ENCODE assay signal across 8 cellular contexts in genomic region chr6:35258858-35259193, GRCh38. TPM values are rescaled to one million over a fixed set of nuclear protein-coding genes. Genes with fewer than 3 reads are reported as not detected.
DNase-seq lines count a peak whose midpoint lies in the region; ATAC-seq, FAIRE-seq and TF ChIP-seq lines count a peak whose summit lies in the region.

No MANE protein-coding gene starts in this region.

- peak; percentile 62 for FAIRE-seq in GM19239 (lab: Jason Lieb, UNC)

- H3K36me3 Mint-ChIP-seq in CD14-positive monocyte (peaks cover 0 to 7% of the 10 kb centered on the region in 2 donors), IgD-negative memory B cell (no peaks in the 10 kb centered on the region)
- no peaks in the 10 kb centered on the region for H3K36me3 Mint-ChIP-seq in activated CD4-positive, alpha-beta memory T cell treated with anti-CD3 and anti-CD28 coated beads, Interleukin-2, amount 10 ng/mL, durations not matched to agents 7 days and 5 days (ENCODE audit: low read depth)

- H3K27me3 Mint-ChIP-seq in CD14-positive monocyte (ENCODE audit: low read depth in 3 of 3) (peaks cover 0 to 2% (median 1%) of the 10 kb centered on the region in 3 donors), IgD-negative memory B cell (no peaks in the 10 kb centered on the region)
- no peaks in the 10 kb centered on the region for H3K27me3 Mint-ChIP-seq in activated CD4-positive, alpha-beta memory T cell treated with anti-CD3 and anti-CD28 coated beads, Interleukin-2, amount 10 ng/mL, durations not matched to agents 7 days and 5 days

- no peak for ATAC-seq in HG03571 (IDR thresholded peaks at IDR 0.05; ENCODE audit: unreplicated experiment)

- H3K36me3 ChIP-seq in ovary: no peaks in the 10 kb centered on the region

- H3K27ac Mint-ChIP-seq in CD14-positive monocyte (peak overlapping the region; percentile 97 to 99 (median 99)), IgD-negative memory B cell (peak overlapping the region; percentile 96 to 97 (median 96))
- peak overlapping the region; percentile 74 for H3K27ac Mint-ChIP-seq in activated CD4-positive, alpha-beta memory T cell treated with anti-CD3 and anti-CD28 coated beads, Interleukin-2, amount 10 ng/mL, durations not matched to agents 7 days and 5 days

- no peak for TF ChIP-seq EP300 in ovary (IDR thresholded peaks at IDR 0.05)

- no peak for TF ChIP-seq POLR2A in ovary (IDR thresholded peaks at IDR 0.05)

- H3K27ac ChIP-seq in ovary: peak overlapping the region; percentile 25 to 99

- intact Hi-C loops in CD14-positive monocyte (cut with micrococcal nuclease): loop anchor here in 1 of 2 donors (5.0 to 10.0 kb wide), 2 partner anchors 504 to 1288 kb away; partner anchors contain the start of genes SNRPC and STK38
- intact Hi-C loops in ovary (cut with DNase I): no loop called here

- POLR2A ChIA-PET in activated CD4-positive, alpha-beta memory T cell treated with anti-CD3 and anti-CD28 coated beads, Interleukin-2, amount 10 ng/mL, durations not matched to agents 7 days and 5 days (lab: Charles Lee): interaction anchor here (0.6 to 2.2 kb wide), 13 partner anchors 8 to 502 kb away, joined by 3 to 12 read pairs (median 3); partner anchors contain the start of genes DEF6, FANCE, RPL10A and SNRPC

- H3K4me3 Mint-ChIP-seq in CD14-positive monocyte (peak overlapping the region; percentile 97 to 98), IgD-negative memory B cell (peak overlapping the region; percentile 90 to 100 (median 98))
- H3K4me3 Mint-ChIP-seq in activated CD4-positive, alpha-beta memory T cell treated with anti-CD3 and anti-CD28 coated beads, Interleukin-2, amount 10 ng/mL, durations not matched to agents 7 days and 5 days: peak overlapping the region; percentile 92

- H3K9me3 Mint-ChIP-seq in CD14-positive monocyte (no peaks in the 10 kb centered on the region), IgD-negative memory B cell (no peaks in the 10 kb centered on the region)
- H3K9me3 Mint-ChIP-seq in activated CD4-positive, alpha-beta memory T cell treated with anti-CD3 and anti-CD28 coated beads, Interleukin-2, amount 10 ng/mL, durations not matched to agents 7 days and 5 days: no peaks in the 10 kb centered on the region

- peaks cover 40% of the 10 kb centered on the region for H3K4me1 Mint-ChIP-seq in CD14-positive monocyte
- peaks cover 18 to 44% (median 38%) of the 10 kb centered on the region in 3 donors for H3K4me1 Mint-ChIP-seq in IgD-negative memory B cell
- peaks cover 45% of the 10 kb centered on the region for H3K4me1 Mint-ChIP-seq in activated CD4-positive, alpha-beta memory T cell treated with anti-CD3 and anti-CD28 coated beads, Interleukin-2, amount 10 ng/mL, durations not matched to agents 7 days and 5 days

- DNase-seq in CD14-positive monocyte (ENCODE audit: low spot score): no peak
- peak; percentile 29 for DNase-seq in GM19239 (ENCODE audit: insufficient read length, low spot score)
- DNase-seq in activated CD4-positive, alpha-beta memory T cell treated with anti-CD3 and anti-CD28 coated beads, Interleukin-2, amount 10 ng/mL, durations not matched to agents 7 days and 5 days: no peak
- DNase-seq in fibroblast of villous mesenchyme (ENCODE audit: low read depth): peak; percentile 77
- DNase-seq in ovary: no peak
- no peak for DNase-seq in MV-4-11 (lab: John Stamatoyannopoulos, UW)

- H3K4me1 ChIP-seq in ovary (ENCODE audit: insufficient read depth): peaks cover 6% of the 10 kb centered on the region

- CTCF ChIA-PET in activated CD4-positive, alpha-beta memory T cell treated with anti-CD3 and anti-CD28 coated beads, Interleukin-2, amount 10 ng/mL, durations not matched to agents 7 days and 5 days (lab: Charles Lee): interaction anchor here (0.6 to 3.3 kb wide), 10 partner anchors 10 to 1095 kb away, joined by 3 to 16 read pairs (median 4); no protein-coding TSS in a partner anchor

- no peaks in the 10 kb centered on the region for H3K27me3 ChIP-seq in ovary

- peak overlapping the region; percentile 89 for H3K4me3 ChIP-seq in fibroblast of villous mesenchyme (ENCODE audit: low read depth, low read length)
- H3K4me3 ChIP-seq in ovary: peak overlapping the region; percentile 96

- H3K9me3 ChIP-seq in ovary: no peaks in the 10 kb centered on the region

- WGBS in ovary, 3 donors: 0 to 1% (median 0%) methylated on average over 20 of the region's 20 CpGs

- TF ChIP-seq CTCF in CD14-positive monocyte (IDR thresholded peaks at IDR 0.05) (no peak), fibroblast of villous mesenchyme (IDR thresholded peaks at IDR 0.05; ENCODE audit: insufficient read depth, low read depth, low read length) (peak; percentile 25), ovary (IDR thresholded peaks at IDR 0.05) (peak in 1 of 3 donors; percentile 30)

RNA-seq across cellular contexts. Expression of gene ZNF76, which starts 0.7 kb away (rescaled TPM):
- polyA plus RNA-seq in CD14-positive monocyte: 1 to 10 TPM; 6.8 to 9.6 TPM
- 41.5 TPM for polyA plus RNA-seq in IgD-negative memory B cell
- total RNA-seq in activated CD4-positive, alpha-beta memory T cell treated with anti-CD3 and anti-CD28 coated beads, Interleukin-2, amount 10 ng/mL, durations not matched to agents 7 days and 5 days: 10 to 100 TPM; 42.6 to 42.7 TPM
- 14.2 and 16.8 TPM in 2 replicates for total RNA-seq in fibroblast of villous mesenchyme
- total RNA-seq in ovary: 10 to 100 TPM; 36.0 to 55.0 (median 47.9) TPM
- polyA plus RNA-seq in ovary: 10 to 100 TPM; 17.0 to 33.8 TPM

RNA-seq across cellular contexts. Expression of gene DEF6, which starts 38.8 kb away (rescaled TPM):
- polyA plus RNA-seq in CD14-positive monocyte (10 to 100 TPM; 41.2 to 59.3 TPM), IgD-negative memory B cell (122 TPM), ovary (1 to 10 TPM; 1.5 to 2.7 TPM)
- 100 to 1,000 TPM; 201 to 215 TPM for total RNA-seq in activated CD4-positive, alpha-beta memory T cell treated with anti-CD3 and anti-CD28 coated beads, Interleukin-2, amount 10 ng/mL, durations not matched to agents 7 days and 5 days
- total RNA-seq in fibroblast of villous mesenchyme (0.32 and 1.3 TPM in 2 replicates), ovary (1 to 10 TPM; 2.3 to 6.6 (median 3.1) TPM)

RNA-seq across cellular contexts. Expression of gene SCUBE3, which starts 45.1 kb away (rescaled TPM):
- polyA plus RNA-seq in CD14-positive monocyte (not detected), IgD-negative memory B cell (0.09 TPM), ovary (1 to 10 TPM in 1 of 2 donors, under 1 TPM in 1; 0.08 to 3.1 TPM)
- total RNA-seq in activated CD4-positive, alpha-beta memory T cell treated with anti-CD3 and anti-CD28 coated beads, Interleukin-2, amount 10 ng/mL, durations not matched to agents 7 days and 5 days: not detected
- total RNA-seq in fibroblast of villous mesenchyme (10.0 and 26.8 TPM in 2 replicates), ovary (under 1 TPM in 6 of 7 donors, not detected in 1; 0.11 to 0.46 (median 0.18) TPM)

Comparison
In these comparisons a context has a peak if more than half of its experiments do, and no peak if none do; other contexts are left out.
1. DNase-seq: peak in GM19239 (single experiment) and fibroblast of villous mesenchyme (single experiment); none in CD14-positive monocyte (single experiment), activated CD4-positive, alpha-beta memory T cell treated with anti-CD3 and anti-CD28 coated beads, Interleukin-2, amount 10 ng/mL, durations not matched to agents 7 days and 5 days (single experiment), ovary (0 of 5) and MV-4-11 (single experiment).
2. RNA of gene DEF6, which starts 38.8 kb away (total RNA-seq): 201 to 215 TPM in activated CD4-positive, alpha-beta memory T cell treated with anti-CD3 and anti-CD28 coated beads, Interleukin-2, amount 10 ng/mL, durations not matched to agents 7 days and 5 days; 2.3 to 6.6 TPM in ovary and 0.32 to 1.3 TPM in fibroblast of villous mesenchyme; every median in the first group is over 10 times any median in the second.
3. Peak in every context shown above with its lines, with median percentiles within 50 percentile points of each other: H3K27ac Mint-ChIP-seq and H3K4me3 Mint-ChIP-seq.